Comparison of ENCODE assay signal across 8 cellular contexts in the genomic region with DNA sequence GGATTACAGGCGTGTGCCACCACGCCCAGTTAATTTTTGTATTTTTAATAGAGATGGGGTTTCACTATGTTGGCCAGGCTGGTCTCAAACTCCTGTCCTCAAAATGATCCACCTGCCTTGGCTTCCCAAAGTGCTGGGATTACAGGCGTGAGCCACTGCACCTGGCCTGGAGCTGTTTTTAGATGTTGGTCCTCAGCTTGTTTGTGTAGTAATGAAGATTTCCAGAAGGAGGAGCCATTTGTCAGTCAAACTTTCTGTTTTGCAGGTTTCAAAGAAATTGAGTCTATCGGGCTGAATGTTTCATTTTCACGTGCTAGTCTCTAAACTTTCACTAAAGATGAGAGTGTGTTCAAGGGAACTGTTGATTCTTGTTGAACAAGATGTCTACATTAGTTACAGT. TPM values are rescaled to one million over a fixed set of nuclear protein-coding genes. Genes with fewer than 3 reads are reported as not detected.
DNase-seq lines count a peak whose midpoint lies in the region; ATAC-seq and TF ChIP-seq lines count a peak whose summit lies in the region.
"Not testable (repeated sequence)": the region's sequence is repeated elsewhere in the genome, so short reads cannot be mapped to it uniquely, and the experiment has no call there.

No MANE protein-coding gene starts in this region.

- not testable (repeated sequence) for H4K5ac ChIP-seq in IMR-90 (ENCODE audit: low read depth, low read length)

- DNase-seq in DMS79 treated with DMSO at 0.1 percent for 48 hours (lab: John Stamatoyannopoulos, UW) (peak; percentile 24), IMR-90 (peak; percentile 67), NCI-H82 (lab: John Stamatoyannopoulos, UW) (peak; percentile 22)
- DNase-seq in central memory CD4-positive, alpha-beta T cell = peak; percentile 56
- not testable (repeated sequence) for DNase-seq in Right ventricle myocardium superior; natural killer cell; tibial nerve (ENCODE audit: low spot score in 2 of 2)

- not testable (repeated sequence) for H4K91ac ChIP-seq in IMR-90 (ENCODE audit: insufficient read depth, low read depth, low read length)

- not testable (repeated sequence) for H2BK15ac ChIP-seq in IMR-90 (ENCODE audit: low read depth, low read length)

- intact Hi-C loops in IMR-90 (cut with micrococcal nuclease) = loop anchor here (1.0 to 5.0 kb wide), 2 partner anchors 64 to 172 kb away; no protein-coding TSS in a partner anchor
- intact Hi-C loops in Right ventricle myocardium superior (cut with DNase I) = not testable (repeated sequence)
- intact Hi-C loops in natural killer cell (cut with micrococcal nuclease) = loop anchor here (1.0 kb wide), 2 partner anchors 16 to 64 kb away; no protein-coding TSS in a partner anchor

- not testable (repeated sequence) for H3K9me3 Mint-ChIP-seq in natural killer cell

- H2BK20ac ChIP-seq in IMR-90 (ENCODE audit: low read depth, low read length) = not testable (repeated sequence)

- H3K4ac ChIP-seq in IMR-90 (ENCODE audit: low read depth, low read length) = not testable (repeated sequence)

- not testable (repeated sequence) for H3K4me1 Mint-ChIP-seq in natural killer cell

- H3K36me3 ChIP-seq in IMR-90 (ENCODE audit: control insufficient read depth, insufficient read depth, low read length) = peaks cover 54% of the 10 kb centered on the region
- H3K36me3 ChIP-seq in tibial nerve = peaks cover 0 to 90% (median 6%) of the 10 kb centered on the region in 3 donors

- not testable (repeated sequence) for H3K9me1 ChIP-seq in IMR-90 (ENCODE audit: insufficient read depth, low read length)

- peaks cover 33% of the 10 kb centered on the region for H4K20me1 ChIP-seq in IMR-90 (ENCODE audit: insufficient read depth, low read length)

- H3K4me2 ChIP-seq in IMR-90 (ENCODE audit: low read depth, low read length) = not testable (repeated sequence)

- not testable (repeated sequence) for H3K9me3 ChIP-seq in IMR-90 (ENCODE audit: control insufficient read depth, insufficient read depth, low read length); tibial nerve

- H3K56ac ChIP-seq in IMR-90 (ENCODE audit: extremely low read depth, insufficient read depth, low read length) = not testable (repeated sequence)

- POLR2A ChIA-PET in IMR-90 (lab: Charles Lee; ENCODE audit: unreplicated experiment) = not testable (repeated sequence)

- BruUV-seq in IMR-90 (replicated peaks; lab: Mats Ljungman, UMichigan) = not testable (repeated sequence)

- H2AK9ac ChIP-seq in IMR-90 (replicated peaks; ENCODE audit: low read depth, low read length, poor library complexity) = not testable (repeated sequence)

- not testable (repeated sequence) for H3K9ac ChIP-seq in IMR-90 (ENCODE audit: low read depth, low read length)

- not testable (repeated sequence) for H3K27me3 Mint-ChIP-seq in natural killer cell (ENCODE audit: low read depth in 2 of 2)

- not testable (repeated sequence) for H3K4me3 Mint-ChIP-seq in natural killer cell

- not testable (repeated sequence) for H3K23ac ChIP-seq in IMR-90 (ENCODE audit: low read depth, low read length)

- H3K27ac Mint-ChIP-seq in natural killer cell = peak overlapping the region in 1 of 2 donors; percentile 21

- no CpG with 5 or more reads among the region's 5 CpGs for WGBS in IMR-90 (ENCODE audit: extremely low coverage in 2 of 2, insufficient read length in 1 of 2), 2 experiments
- WGBS in tibial nerve, 2 donors = 41 to 49% methylated on average over 5 of the region's 5 CpGs

- H3K79me1 ChIP-seq in IMR-90 (ENCODE audit: low read depth in 1 of 2, low read length in 2 of 2) = peaks cover 28 to 40% of the 10 kb centered on the region in 2 experiments

- not testable (repeated sequence) for H3K4me1 ChIP-seq in IMR-90 (ENCODE audit: control insufficient read depth, insufficient read depth, low read length)
- H3K4me1 ChIP-seq in tibial nerve = peaks cover 0 to 60% (median 3%) of the 10 kb centered on the region in 4 donors

- H3K14ac ChIP-seq in IMR-90 (replicated peaks; ENCODE audit: low read depth, low read length) = not testable (repeated sequence)

- dilution Hi-C loops in IMR-90 (cut with HindIII; ENCODE audit: low sequenced_read_pairs, unreplicated experiment) = not testable (repeated sequence)

- H3K27ac ChIP-seq in IMR-90 (ENCODE audit: insufficient read depth, low read length) = not testable (repeated sequence)
- H3K27ac ChIP-seq in tibial nerve = peak overlapping the region in 3 of 4 donors; percentile 15 to 89 (median 84)

- peaks cover 14% of the 10 kb centered on the region for H3K36me3 Mint-ChIP-seq in natural killer cell

- H2BK5ac ChIP-seq in IMR-90 (ENCODE audit: low read depth, low read length, poor library complexity, severe bottlenecking) = not testable (repeated sequence)

- H4K8ac ChIP-seq in IMR-90 (ENCODE audit: low read depth in 2 of 2, low read length in 2 of 2) = not testable (repeated sequence)

- not testable (repeated sequence) for H3K27me3 ChIP-seq in IMR-90 (ENCODE audit: control insufficient read depth, insufficient read depth, low read length); tibial nerve

- peak in 1 of 2 donors; percentile 63 for TF ChIP-seq EP300 in tibial nerve (IDR thresholded peaks at IDR 0.05)

- in situ Hi-C loops in IMR-90 (cut with MboI; ENCODE audit: low sequenced_read_pairs) = not testable (repeated sequence)

- TF ChIP-seq CTCF in IMR-90 (conservative IDR thresholded peaks at IDR 0.05; ENCODE audit: low read depth, low read length) (peak; percentile 59), natural killer cell (IDR thresholded peaks at IDR 0.05) (peak; percentile 48), tibial nerve (IDR thresholded peaks at IDR 0.05) (peak; percentile 16 to 80 (median 38))

- H2AFZ ChIP-seq in IMR-90 (replicated peaks; ENCODE audit: low read length, poor library complexity) = not testable (repeated sequence)

- peak; percentile 62 for TF ChIP-seq RAD21 in IMR-90 (IDR thresholded peaks at IDR 0.05; ENCODE audit: low read length)

- not testable (repeated sequence) for H2BK120ac ChIP-seq in IMR-90 (ENCODE audit: low read depth, low read length)

- H2AK5ac ChIP-seq in IMR-90 (ENCODE audit: low read depth, low read length) = not testable (repeated sequence)

- CTCF ChIA-PET in IMR-90 (lab: Yijun Ruan, JAX) = interaction anchor here (0.7 to 1.1 kb wide), 3 partner anchors 10 to 24 kb away, joined by 3 to 6 read pairs (median 4); no protein-coding TSS in a partner anchor

- ATAC-seq in IMR-90 (ENCODE audit: low read depth) (peak; percentile 65), Right ventricle myocardium superior (ENCODE audit: poor library complexity) (peak; percentile 19), natural killer cell (peak in 2 of 3 donors; percentile 45 to 70)
- ATAC-seq in activated CD4-positive, CD25-positive, alpha-beta regulatory T cell treated with anti-CD3 and anti-CD28 coated beads, Interleukin-2, amount 50 U/mL, for 24 hours = peak; percentile 32 to 64

- TF ChIP-seq POLR2A in IMR-90 (IDR thresholded peaks at IDR 0.05; ENCODE audit: low read depth, low read length); tibial nerve (IDR thresholded peaks at IDR 0.05): not testable (repeated sequence)

- not testable (repeated sequence) for H3K18ac ChIP-seq in IMR-90 (ENCODE audit: low read depth, low read length)

- H3K4me3 ChIP-seq in IMR-90 (ENCODE audit: insufficient read depth, low read depth, low read length); tibial nerve: not testable (repeated sequence)

TF ChIP-seq in IMR-90, 13 proteins besides CTCF, POLR2A, EP300 and RAD21:
- TF ChIP-seq BHLHE40 (IDR thresholded peaks at IDR 0.05; ENCODE audit: low read depth, low read length) (0 out of 2 replicates have a peak, but pooled peaks have one; percentile 10), SMC3 (IDR thresholded peaks at IDR 0.05; ENCODE audit: low read depth, low read length) (peak; percentile 57; the same call in 1 of the 2 replicates)

RNA-seq across cellular contexts. Expression of a gene that starts 12.4 kb away (rescaled TPM):
- total RNA-seq in IMR-90 (2012; rRNA removed) (40.0 and 41.7 TPM in 2 replicates), Right ventricle myocardium superior (102 TPM), natural killer cell (1 to 10 TPM in 1 of 3 donors, under 1 TPM in 2; 0.75 to 1.1 (median 0.95) TPM), tibial nerve (100 to 1,000 TPM; 299 to 365 (median 323) TPM)
- 90.4 and 96.4 TPM in 2 replicates for polyA plus RNA-seq in IMR-90 (2012; rRNA removed)
- polyA plus RNA-seq in IMR-90 (2012; cell fraction: cytosol; rRNA removed) = 60.4 and 83.0 TPM in 2 replicates
- 350 and 414 TPM in 2 replicates for polyA plus RNA-seq in IMR-90 (2012; cell fraction: nucleus; rRNA removed; ENCODE audit: low replicate concordance)

RNA-seq across cellular contexts. Expression of a gene that starts 22.8 kb away (rescaled TPM):
- total RNA-seq in IMR-90 (2012; rRNA removed) = 148 and 176 TPM in 2 replicates
- 212 and 215 TPM in 2 replicates for polyA plus RNA-seq in IMR-90 (2012; rRNA removed)
- polyA plus RNA-seq in IMR-90 (2012; cell fraction: cytosol; rRNA removed) = 47.6 and 72.9 TPM in 2 replicates
- polyA plus RNA-seq in IMR-90 (2012; cell fraction: nucleus; rRNA removed; ENCODE audit: low replicate concordance) = 17.0 and 104 TPM in 2 replicates
- total RNA-seq in Right ventricle myocardium superior = 80.7 TPM
- total RNA-seq in natural killer cell = 10 to 100 TPM; 72.9 to 88.6 (median 88.4) TPM
- total RNA-seq in tibial nerve = 10 to 100 TPM; 74.3 to 94.8 (median 88.5) TPM

RNA-seq across cellular contexts. Expression of a gene that starts 29.3 kb away (rescaled TPM):
- total RNA-seq in IMR-90 (2012; rRNA removed) = 45.5 and 46.2 TPM in 2 replicates
- polyA plus RNA-seq in IMR-90 (2012; rRNA removed) = 27.7 and 30.1 TPM in 2 replicates
- 11.6 and 13.5 TPM in 2 replicates for polyA plus RNA-seq in IMR-90 (2012; cell fraction: cytosol; rRNA removed)
- polyA plus RNA-seq in IMR-90 (2012; cell fraction: nucleus; rRNA removed; ENCODE audit: low replicate concordance) = 16.9 and 37.4 TPM in 2 replicates
- 23.2 TPM for total RNA-seq in Right ventricle myocardium superior
- 1 to 10 TPM; 7.2 to 9.8 (median 8.1) TPM for total RNA-seq in natural killer cell
- total RNA-seq in tibial nerve = 10 to 100 TPM; 30.3 to 44.4 (median 35.4) TPM

Comparison
In these comparisons a context has a peak if more than half of its experiments do, and no peak if none do; other contexts are left out.
1. RNA of a gene that starts 12.4 kb away (total RNA-seq): 299 to 365 TPM in tibial nerve, 102 TPM in Right ventricle myocardium superior (single experiment) and 40.0 to 41.7 TPM in IMR-90; 0.75 to 1.1 TPM in natural killer cell; every median in the first group is over 10 times any median in the second.
2. Peak in every context shown above with its lines, with median percentiles within 50 percentile points of each other: ATAC-seq and CTCF ChIP-seq.